ENCODE assay signal across 8 cellular contexts in the genomic region with DNA sequence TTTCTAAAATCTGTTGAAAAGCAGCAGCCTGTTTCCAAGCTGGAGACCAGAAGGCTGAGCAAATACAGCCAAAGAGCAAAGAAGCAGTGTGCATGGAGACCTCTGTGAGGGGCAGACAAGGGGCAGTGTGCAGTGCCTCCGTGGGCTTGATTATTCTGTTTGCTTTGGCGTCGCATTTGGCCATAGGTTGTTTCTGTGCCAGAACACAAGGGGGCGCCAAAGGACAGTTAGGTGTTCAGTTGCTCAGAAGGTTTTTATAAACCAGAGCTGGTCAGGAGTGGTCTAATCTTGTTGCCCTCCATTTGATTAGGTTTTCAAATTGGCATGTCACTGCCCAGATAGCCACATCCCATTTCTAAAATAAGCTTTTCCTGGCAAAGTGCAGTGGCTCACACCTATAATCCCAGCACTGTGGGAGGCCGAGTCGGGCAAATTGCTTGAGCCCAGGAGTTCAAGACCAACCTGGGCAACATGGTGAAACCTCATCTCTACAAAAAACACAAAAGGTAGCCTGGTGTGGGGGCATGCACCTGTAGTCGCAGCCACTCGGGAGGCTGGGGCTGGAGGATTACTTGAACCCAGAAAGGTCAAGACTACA. TPM values are rescaled to one million over a fixed set of nuclear protein-coding genes. Genes with fewer than 3 reads are reported as not detected.
DNase-seq lines count a peak whose midpoint lies in the region; ATAC-seq, FAIRE-seq and TF ChIP-seq lines count a peak whose summit lies in the region.

No MANE protein-coding gene starts in this region.

- H3K4me3 ChIP-seq in astrocyte (ENCODE audit: insufficient read depth, low read depth, low read length) (no peak overlapping the region), smooth muscle cell (no peak overlapping the region)

- H3K9me3 Mint-ChIP-seq in astrocyte (ENCODE audit: unreplicated experiment), result no peaks in the 10 kb centered on the region

- no peak overlapping the region for H2AFZ ChIP-seq in astrocyte (ENCODE audit: low read depth, low read length)
- H2AFZ ChIP-seq in smooth muscle cell (ENCODE audit: low read depth), result no peak overlapping the region

- H3K4me2 ChIP-seq in astrocyte (ENCODE audit: low read length), result no peak overlapping the region
- H3K4me2 ChIP-seq in smooth muscle cell, result no peak overlapping the region

- H3K27ac Mint-ChIP-seq in astrocyte (ENCODE audit: unreplicated experiment), result no peak overlapping the region

- ATAC-seq in GM18498 (IDR thresholded peaks at IDR 0.05; ENCODE audit: unreplicated experiment) (peak; percentile 71), GM19455 (IDR thresholded peaks at IDR 0.05; ENCODE audit: unreplicated experiment) (no peak)

- H3K9me3 ChIP-seq in astrocyte (ENCODE audit: insufficient read depth, low read depth, low read length), result no peaks in the 10 kb centered on the region
- no peaks in the 10 kb centered on the region for H3K9me3 ChIP-seq in smooth muscle cell (replicated peaks; ENCODE audit: low read depth)

- no peaks in the 10 kb centered on the region for H3K36me3 ChIP-seq in astrocyte (ENCODE audit: insufficient read depth, low read length)
- H3K36me3 ChIP-seq in smooth muscle cell (ENCODE audit: low read depth), result no peaks in the 10 kb centered on the region

- peak; percentile 87 for TF ChIP-seq CTCF in astrocyte (IDR thresholded peaks at IDR 0.05; ENCODE audit: insufficient read depth, low read depth, low read length)
- peak; percentile 87 for TF ChIP-seq CTCF in smooth muscle cell (IDR thresholded peaks at IDR 0.05; ENCODE audit: borderline replicate concordance, insufficient read depth, poor library complexity, severe bottlenecking)

- FAIRE-seq in astrocyte (lab: Jason Lieb, UNC), result peak; percentile 47

- H4K20me1 ChIP-seq in astrocyte (ENCODE audit: insufficient read depth, low read length) (no peaks in the 10 kb centered on the region), smooth muscle cell (ENCODE audit: low read depth) (no peaks in the 10 kb centered on the region)

- no peaks in the 10 kb centered on the region for H3F3A ChIP-seq in smooth muscle cell (ENCODE audit: low read depth)

- peaks cover 3% of the 10 kb centered on the region for H3K36me3 Mint-ChIP-seq in astrocyte (ENCODE audit: low read depth, unreplicated experiment)

- in situ Hi-C loops in ACHN (cut with HindIII; ENCODE audit: low pct_ligation_motif_present, low pct_unique_long_range_greater_than_20kb, low sequenced_read_pairs), result no loop called here

- H3K79me2 ChIP-seq in astrocyte (ENCODE audit: insufficient read depth, low read length), result no peaks in the 10 kb centered on the region
- H3K79me2 ChIP-seq in smooth muscle cell (ENCODE audit: low read depth), result no peaks in the 10 kb centered on the region

- H3K4me1 ChIP-seq in astrocyte (ENCODE audit: insufficient read depth, low read length), result no peaks in the 10 kb centered on the region
- no peaks in the 10 kb centered on the region for H3K4me1 ChIP-seq in smooth muscle cell (ENCODE audit: low read depth)

- no peak overlapping the region for H3K4me3 Mint-ChIP-seq in astrocyte (ENCODE audit: unreplicated experiment)

- H3K27ac ChIP-seq in astrocyte (ENCODE audit: low read depth, low read length), result no peak overlapping the region
- no peak overlapping the region for H3K27ac ChIP-seq in smooth muscle cell (ENCODE audit: low read depth)

- DNase-seq in ACHN (peak; percentile 59), NAMALWA (ENCODE audit: low spot score) (peak; percentile 60), T-helper 9 cell (peak; percentile 80), astrocyte (ENCODE audit: low read depth) (peak; percentile 35), hippocampal formation (lab: John Stamatoyannopoulos, UW) (peak; percentile 50 to 54), smooth muscle cell (lab: John Stamatoyannopoulos, UW; ENCODE audit: unreplicated experiment) (peak; percentile 27)

- 49% methylated on average over 8 of the region's 8 CpGs for WGBS in smooth muscle cell (ENCODE audit: low lambda C conversion rate)

- H3K27me3 ChIP-seq in astrocyte (ENCODE audit: insufficient read depth, low read length) (no peaks in the 10 kb centered on the region), smooth muscle cell (ENCODE audit: low read depth) (no peaks in the 10 kb centered on the region)

- peaks cover 2% of the 10 kb centered on the region for H3K27me3 Mint-ChIP-seq in astrocyte (ENCODE audit: low read depth, unreplicated experiment)

- peaks cover 7% of the 10 kb centered on the region for H3K4me1 Mint-ChIP-seq in astrocyte (ENCODE audit: low read depth, unreplicated experiment)

- H3K9ac ChIP-seq in astrocyte (ENCODE audit: low read length), result no peak overlapping the region
- no peak overlapping the region for H3K9ac ChIP-seq in smooth muscle cell (ENCODE audit: low read depth)

RNA-seq across cellular contexts. Expression of gene MYH3, which starts 10.6 kb away (rescaled TPM):
- total RNA-seq in astrocyte (1.9 TPM in 2 replicates), smooth muscle cell (0.67 and 1.2 TPM in 2 replicates)
- 1.1 and 1.6 TPM in 2 replicates for polyA plus RNA-seq in smooth muscle cell

RNA-seq across cellular contexts. Expression of gene SCO1, which starts 50.8 kb away (rescaled TPM):
- total RNA-seq in astrocyte (36.0 TPM in 2 replicates), smooth muscle cell (24.8 and 25.9 TPM in 2 replicates)
- polyA plus RNA-seq in smooth muscle cell, result 28.3 and 30.6 TPM in 2 replicates

RNA-seq across cellular contexts. Expression of gene ADPRM, which starts 50.9 kb away (rescaled TPM):
- 11.1 and 11.3 TPM in 2 replicates for total RNA-seq in astrocyte
- 8.3 and 8.6 TPM in 2 replicates for total RNA-seq in smooth muscle cell
- 9.3 and 11.3 TPM in 2 replicates for polyA plus RNA-seq in smooth muscle cell

Comparison
In these comparisons a context has a peak if more than half of its experiments do, and no peak if none do; other contexts are left out.
1. DNase-seq: peak in every context shown above with its lines; median percentile 80 in T-helper 9 cell; 60 in NAMALWA; 59 in ACHN; 52 in hippocampal formation; 35 in astrocyte; 27 in smooth muscle cell.